29 cellular contexts compared by ENCODE assay signal in the genomic region with DNA sequence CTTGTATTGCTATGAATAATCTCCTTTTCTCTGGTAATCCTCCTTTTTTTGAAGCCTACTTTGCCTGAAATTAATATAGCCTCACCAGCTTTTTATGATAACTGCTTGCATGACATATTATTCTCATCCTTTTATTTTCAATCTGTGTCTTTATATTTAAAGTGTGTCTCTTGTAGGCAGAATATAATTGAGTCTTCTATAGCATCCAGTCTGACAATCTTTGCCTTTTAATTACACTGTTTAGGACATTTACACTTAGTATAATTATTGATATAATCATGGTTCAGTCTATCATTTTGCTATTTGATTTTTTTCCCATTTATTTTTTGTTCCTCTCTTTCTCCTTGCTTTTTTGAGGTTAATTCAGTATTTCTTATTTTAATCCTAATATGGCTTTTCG.
"Had no signal": no experiment of that assay in that cellular context is flagged by ENCODE, and none has a peak within 500 bp of the region (broad histone marks: within the 10 kb centered on the region; RNA-seq: fewer than 3 reads in every experiment).

No MANE protein-coding gene starts in this region.

- H3K27me3 ChIP-seq: stomach, suprapubic skin, testis, thyroid gland, tibial artery, tibial nerve, transverse colon, upper lobe of left lung, upper lobe of right lung, uterus, vagina had no signal

- H3K36me3 Mint-ChIP-seq: stimulated activated effector memory CD8-positive, alpha-beta T cell treated with anti-CD3 and anti-CD28 coated beads, Interleukin-12 subunit alpha, Interleukin-12 subunit beta, amount 100 ng/mL, for 72 hours; stimulated activated naive B cell treated with anti-CD40 and anti-IgM and Interleukin-4, amounts not matched to agents 10 μg/mL and 1 μg/mL and 100 μg/mL, for 72 hours; type B pancreatic cell had no signal

- H3K4me1 ChIP-seq: suprapubic skin, testis, thyroid gland, tibial artery, tibial nerve, upper lobe of right lung, uterus, vagina had no signal

- H3K4me3 Mint-ChIP-seq: stimulated activated effector memory CD8-positive, alpha-beta T cell treated with anti-CD3 and anti-CD28 coated beads, Interleukin-12 subunit alpha, Interleukin-12 subunit beta, amount 100 ng/mL, for 72 hours; stimulated activated memory B cell treated with anti-CD40 and anti-IgM and Interleukin-4, amounts not matched to agents 10 μg/mL and 1 μg/mL and 100 μg/mL, for 72 hours; stimulated activated naive B cell treated with anti-CD40 and anti-IgM and Interleukin-4, amounts not matched to agents 10 μg/mL and 1 μg/mL and 100 μg/mL, for 72 hours; stimulated activated naive CD8-positive, alpha-beta T cell treated with anti-CD3 and anti-CD28 coated beads, Interleukin-15, amount 100 ng/mL, for 72 hours; stimulated activated naive CD8-positive, alpha-beta T cell treated with anti-CD3 and anti-CD28 coated beads, Interleukin-15, Interleukin-2, amounts not matched to agents 100 ng/mL and 50 ng/mL, for 24 hours; type B pancreatic cell had no signal

- ATAC-seq: stimulated activated effector memory CD8-positive, alpha-beta T cell treated with anti-CD3 and anti-CD28 coated beads, Interleukin-12 subunit alpha, Interleukin-12 subunit beta, amount 100 ng/mL, for 72 hours; stimulated activated memory B cell treated with anti-CD40 and anti-IgM and Interleukin-4, amounts not matched to agents 10 μg/mL and 1 μg/mL and 100 μg/mL, for 72 hours; stimulated activated naive B cell treated with anti-CD40 and anti-IgM and Interleukin-4, amounts not matched to agents 10 μg/mL and 1 μg/mL and 100 μg/mL, for 72 hours; stimulated activated naive CD8-positive, alpha-beta T cell treated with anti-CD3 and anti-CD28 coated beads, Interleukin-15, amount 100 ng/mL, for 72 hours; stimulated activated naive CD8-positive, alpha-beta T cell treated with anti-CD3 and anti-CD28 coated beads, Interleukin-15, Interleukin-2, amounts not matched to agents 100 U/mL and 50 U/mL, for 24 hours; upper lobe of right lung had no signal

- H3K9me3 ChIP-seq: testis, thyroid gland, uterus had no signal

- H3K4me3 ChIP-seq: stomach, suprapubic skin, testis, thoracic aorta, thyroid gland, tibial artery, tibial nerve, transverse colon, upper lobe of left lung, upper lobe of right lung, uterus, vagina had no signal

- FAIRE-seq: urothelium cell line had no signal

- H3K4me1 Mint-ChIP-seq: stimulated activated effector memory CD8-positive, alpha-beta T cell treated with anti-CD3 and anti-CD28 coated beads, Interleukin-12 subunit alpha, Interleukin-12 subunit beta, amount 100 ng/mL, for 72 hours; stimulated activated memory B cell treated with anti-CD40 and anti-IgM and Interleukin-4, amounts not matched to agents 10 μg/mL and 1 μg/mL and 100 μg/mL, for 72 hours; stimulated activated naive B cell treated with anti-CD40 and anti-IgM and Interleukin-4, amounts not matched to agents 10 μg/mL and 1 μg/mL and 100 μg/mL, for 72 hours; stimulated activated naive CD8-positive, alpha-beta T cell treated with anti-CD3 and anti-CD28 coated beads, Interleukin-15, amount 100 ng/mL, for 72 hours had no signal

- H3K36me3 ChIP-seq: stomach, suprapubic skin, thoracic aorta, thyroid gland, tibial artery, tibial nerve, transverse colon, upper lobe of left lung, upper lobe of right lung, uterus, vagina had no signal

- H3K27ac ChIP-seq: stomach, suprapubic skin, testis, thoracic aorta, thyroid gland, tibial artery, tibial nerve, transverse colon, upper lobe of left lung, upper lobe of right lung, uterus, vagina had no signal

- DNase-seq: stimulated activated CD4-positive, alpha-beta T cell treated with anti-CD3 and anti-CD28 coated beads, Interleukin-2, amount 100 ng/mL, for 48 hours; stimulated activated CD4-positive, alpha-beta T cell treated with anti-CD3 and anti-CD28 coated beads, Interleukin-4, amount 100 ng/mL, for 1 hour; stimulated activated CD4-positive, alpha-beta T cell treated with anti-CD3 and anti-CD28 coated beads, Interleukin-4, amount 100 ng/mL, for 24 hours; stimulated activated CD4-positive, alpha-beta T cell treated with anti-CD3 and anti-CD28 coated beads, Interleukin-4, amount 100 ng/mL, for 4 hours; stimulated activated CD8-positive, alpha-beta memory T cell treated with anti-CD3 and anti-CD28 coated beads, Interleukin-4, amount 100 ng/mL, for 48 hours; stimulated activated naive B cell treated with anti-CD40 and anti-IgM and Interleukin-4, amounts not matched to agents 10 μg/mL and 1 μg/mL and 100 μg/mL, for 72 hours; stimulated activated naive CD4-positive, alpha-beta T cell; stimulated activated naive CD4-positive, alpha-beta T cell treated with Interleukin-2 at 50 U/mL for 16 hours; stimulated activated naive CD8-positive, alpha-beta T cell treated with anti-CD3 and anti-CD28 coated beads, Interleukin-15, amount 100 ng/mL, for 72 hours; stimulated activated naive CD8-positive, alpha-beta T cell treated with anti-CD3 and anti-CD28 coated beads, Interleukin-15, Interleukin-2, amounts not matched to agents 100 U/mL and 50 U/mL, for 24 hours; stomach; substantia nigra; testis; thyroid gland; tibial artery; transverse colon; trophoblast cell; upper lobe of left lung; upper lobe of right lung; uterus had no signal

- H3K27ac Mint-ChIP-seq: stimulated activated effector memory CD8-positive, alpha-beta T cell treated with anti-CD3 and anti-CD28 coated beads, Interleukin-12 subunit alpha, Interleukin-12 subunit beta, amount 100 ng/mL, for 72 hours; stimulated activated memory B cell treated with anti-CD40 and anti-IgM and Interleukin-4, amounts not matched to agents 10 μg/mL and 1 μg/mL and 100 μg/mL, for 72 hours; stimulated activated naive B cell treated with anti-CD40 and anti-IgM and Interleukin-4, amounts not matched to agents 10 μg/mL and 1 μg/mL and 100 μg/mL, for 72 hours; stimulated activated naive CD8-positive, alpha-beta T cell treated with anti-CD3 and anti-CD28 coated beads, Interleukin-15, Interleukin-2, amounts not matched to agents 100 ng/mL and 50 ng/mL, for 24 hours; type B pancreatic cell had no signal
